In genomic region chr19:7394728-7395359, GRCh38 we compare ENCODE assay signal across 8 cellular contexts. TPM values are rescaled to one million over a fixed set of nuclear protein-coding genes. Genes with fewer than 3 reads are reported as not detected.
DNase-seq lines count a peak whose midpoint lies in the region; ATAC-seq and TF ChIP-seq lines count a peak whose summit lies in the region.

No MANE protein-coding gene starts in this region.

- H3K79me1 ChIP-seq in mesenchymal stem cell (replicated peaks; ENCODE audit: low read length, poor library complexity, severe bottlenecking), result peaks cover 7% of the 10 kb centered on the region

- peak overlapping the region; percentile 88 to 99 for H3K14ac ChIP-seq in mesenchymal stem cell (ENCODE audit: low read length in 2 of 2)

- peaks cover 21% of the 10 kb centered on the region for H3K4me1 ChIP-seq in mesenchymal stem cell (ENCODE audit: control insufficient read depth, insufficient read depth, low read depth, low read length)

- peak overlapping the region; percentile 86 for H2BK5ac ChIP-seq in mesenchymal stem cell (ENCODE audit: low read depth, low read length, poor library complexity, severe bottlenecking)

- peak overlapping the region; percentile 96 for H2BK15ac ChIP-seq in mesenchymal stem cell (ENCODE audit: low read depth, poor library complexity, severe bottlenecking)

- CTCF ChIA-PET in activated CD8-positive, alpha-beta memory T cell treated with anti-CD3 and anti-CD28 coated beads, Interleukin-2, amount 10 ng/mL, durations not matched to agents 7 days and 5 days (lab: Charles Lee), result interaction anchor here (0.8 to 6.5 kb wide), 5 partner anchors 8 to 174 kb away, joined by 3 to 29 read pairs (median 4); partner anchors contain the start of gene MCOLN1

- H3K9ac ChIP-seq in mesenchymal stem cell (ENCODE audit: low read length), result peak overlapping the region; percentile 91

- H3K9me3 ChIP-seq in mesenchymal stem cell (ENCODE audit: control insufficient read depth, low read length), result no peaks in the 10 kb centered on the region

- H3K27me3 Mint-ChIP-seq in activated CD8-positive, alpha-beta memory T cell treated with anti-CD3 and anti-CD28 coated beads, Interleukin-2, amount 10 ng/mL, durations not matched to agents 7 days and 5 days, result no peaks in the 10 kb centered on the region
- H3K27me3 Mint-ChIP-seq in effector memory CD8-positive, alpha-beta T cell, result no peaks in the 10 kb centered on the region

- TF ChIP-seq CTCF in C4-2B (conservative IDR thresholded peaks at IDR 0.05), result no peak

- H3K27me3 ChIP-seq in mesenchymal stem cell (ENCODE audit: control insufficient read depth in 1 of 2, insufficient read depth in 1 of 2, low read length in 2 of 2), result no peaks in the 10 kb centered on the region

- peak overlapping the region; percentile 82 for H3K27ac ChIP-seq in C4-2B
- H3K27ac ChIP-seq in mesenchymal stem cell (ENCODE audit: low read length, poor library complexity, severe bottlenecking), result peak overlapping the region; percentile 19

- H3K18ac ChIP-seq in mesenchymal stem cell (ENCODE audit: low read depth in 1 of 2, low read length in 2 of 2), result peak overlapping the region; percentile 93

- peak; percentile 52 for DNase-seq in HS-5 (ENCODE audit: low read depth)
- peak; percentile 27 for DNase-seq in NK-92 (lab: John Stamatoyannopoulos, UW; ENCODE audit: unreplicated experiment)
- DNase-seq in activated CD8-positive, alpha-beta memory T cell treated with anti-CD3 and anti-CD28 coated beads, Interleukin-2, amount 10 ng/mL, durations not matched to agents 7 days and 5 days, result peak; percentile 94
- peak; percentile 84 to 95 (median 92) for DNase-seq in effector memory CD8-positive, alpha-beta T cell
- DNase-seq in mesenchymal stem cell, result peak; percentile 89
- peak; percentile 77 to 88 (median 82) for DNase-seq in stimulated activated CD4-positive, alpha-beta T cell treated with anti-CD3 and anti-CD28 coated beads, TNF-alpha, amount 100 ng/mL, for 48 hours (ENCODE audit: low read depth in 3 of 3)

- peak overlapping the region in 1 of 2 experiments; percentile 96 for H3K23ac ChIP-seq in mesenchymal stem cell (ENCODE audit: low read length in 2 of 2)

- peak overlapping the region; percentile 95 for H3K4me2 ChIP-seq in mesenchymal stem cell (ENCODE audit: low read length, poor library complexity, severe bottlenecking)

- H2BK12ac ChIP-seq in mesenchymal stem cell (ENCODE audit: low read length in 2 of 2), result peak overlapping the region; percentile 21 to 73

- H3K36me3 Mint-ChIP-seq in activated CD8-positive, alpha-beta memory T cell treated with anti-CD3 and anti-CD28 coated beads, Interleukin-2, amount 10 ng/mL, durations not matched to agents 7 days and 5 days, result peaks cover 27% of the 10 kb centered on the region
- peaks cover 61% of the 10 kb centered on the region for H3K36me3 Mint-ChIP-seq in effector memory CD8-positive, alpha-beta T cell (ENCODE audit: insufficient read depth)

- H4K8ac ChIP-seq in mesenchymal stem cell (ENCODE audit: low read length), result peak overlapping the region; percentile 88

- H3K9me3 Mint-ChIP-seq in activated CD8-positive, alpha-beta memory T cell treated with anti-CD3 and anti-CD28 coated beads, Interleukin-2, amount 10 ng/mL, durations not matched to agents 7 days and 5 days (ENCODE audit: low read depth), result no peaks in the 10 kb centered on the region
- no peaks in the 10 kb centered on the region for H3K9me3 Mint-ChIP-seq in effector memory CD8-positive, alpha-beta T cell

- peaks cover 39% of the 10 kb centered on the region for H3K4me1 Mint-ChIP-seq in activated CD8-positive, alpha-beta memory T cell treated with anti-CD3 and anti-CD28 coated beads, Interleukin-2, amount 10 ng/mL, durations not matched to agents 7 days and 5 days
- peaks cover 26 to 41% of the 10 kb centered on the region in 2 donors for H3K4me1 Mint-ChIP-seq in effector memory CD8-positive, alpha-beta T cell (ENCODE audit: low read depth in 2 of 2)

- peak overlapping the region; percentile 86 to 99 for H3K4me3 ChIP-seq in mesenchymal stem cell (ENCODE audit: insufficient read depth in 1 of 2, low read depth in 1 of 2, low read length in 2 of 2)

- peak overlapping the region; percentile 83 for H4K91ac ChIP-seq in mesenchymal stem cell (ENCODE audit: low read length)

- H3K27ac Mint-ChIP-seq in activated CD8-positive, alpha-beta memory T cell treated with anti-CD3 and anti-CD28 coated beads, Interleukin-2, amount 10 ng/mL, durations not matched to agents 7 days and 5 days, result peak overlapping the region; percentile 79
- peak overlapping the region; percentile 87 to 91 for H3K27ac Mint-ChIP-seq in effector memory CD8-positive, alpha-beta T cell

- peak overlapping the region; percentile 67 for H2AFZ ChIP-seq in mesenchymal stem cell (ENCODE audit: low read depth, low read length)

- peak; percentile 61 for ATAC-seq in GM19395 (IDR thresholded peaks at IDR 0.05; ENCODE audit: unreplicated experiment)
- peak; percentile 97 for ATAC-seq in activated CD8-positive, alpha-beta memory T cell treated with anti-CD3 and anti-CD28 coated beads, Interleukin-2, amount 10 ng/mL, durations not matched to agents 7 days and 5 days
- ATAC-seq in effector memory CD8-positive, alpha-beta T cell (replicated peaks), result peak; percentile 90

- peak overlapping the region; percentile 95 for H2BK120ac ChIP-seq in mesenchymal stem cell (ENCODE audit: low read depth, low read length)

- peak overlapping the region; percentile 91 to 96 for H3K4ac ChIP-seq in mesenchymal stem cell (ENCODE audit: low read depth in 1 of 2, low read length in 2 of 2)

- H3K4me3 Mint-ChIP-seq in activated CD8-positive, alpha-beta memory T cell treated with anti-CD3 and anti-CD28 coated beads, Interleukin-2, amount 10 ng/mL, durations not matched to agents 7 days and 5 days, result peak overlapping the region; percentile 83
- H3K4me3 Mint-ChIP-seq in effector memory CD8-positive, alpha-beta T cell, result peak overlapping the region; percentile 83 to 87

- H2AK5ac ChIP-seq in mesenchymal stem cell (ENCODE audit: low read length, severe bottlenecking), result no peak overlapping the region

- under 1% methylated on average over 57 of the region's 61 CpGs for WGBS in mesenchymal stem cell

- no peaks in the 10 kb centered on the region for H3K36me3 ChIP-seq in mesenchymal stem cell (ENCODE audit: control insufficient read depth in 1 of 2, insufficient read depth in 2 of 2, low read depth in 1 of 2, low read length in 2 of 2)

RNA-seq across cellular contexts. Expression of gene ARHGEF18, which starts 46.1 kb away (rescaled TPM):
- total RNA-seq in activated CD8-positive, alpha-beta memory T cell treated with anti-CD3 and anti-CD28 coated beads, Interleukin-2, amount 10 ng/mL, durations not matched to agents 7 days and 5 days, result 10 to 100 TPM; 43.6 to 56.4 TPM
- polyA plus RNA-seq in mesenchymal stem cell (2013, experiment 1 of 2), result 29.3 TPM
- polyA plus RNA-seq in mesenchymal stem cell (2013, experiment 2 of 2), result 28.8 TPM

Comparison
In these comparisons a context has a peak if more than half of its experiments do, and no peak if none do; other contexts are left out.
1. Peak in every context shown above with its lines: DNase-seq, ATAC-seq, H3K4me3 ChIP-seq and H3K27ac ChIP-seq.
2. DNase-seq: peak in every context shown above with its lines; median percentile 94 in activated CD8-positive, alpha-beta memory T cell treated with anti-CD3 and anti-CD28 coated beads, Interleukin-2, amount 10 ng/mL, durations not matched to agents 7 days and 5 days; 92 in effector memory CD8-positive, alpha-beta T cell; 89 in mesenchymal stem cell; 82 in stimulated activated CD4-positive, alpha-beta T cell treated with anti-CD3 and anti-CD28 coated beads, TNF-alpha, amount 100 ng/mL, for 48 hours; 52 in HS-5; 27 in NK-92.